In the genomic region with DNA sequence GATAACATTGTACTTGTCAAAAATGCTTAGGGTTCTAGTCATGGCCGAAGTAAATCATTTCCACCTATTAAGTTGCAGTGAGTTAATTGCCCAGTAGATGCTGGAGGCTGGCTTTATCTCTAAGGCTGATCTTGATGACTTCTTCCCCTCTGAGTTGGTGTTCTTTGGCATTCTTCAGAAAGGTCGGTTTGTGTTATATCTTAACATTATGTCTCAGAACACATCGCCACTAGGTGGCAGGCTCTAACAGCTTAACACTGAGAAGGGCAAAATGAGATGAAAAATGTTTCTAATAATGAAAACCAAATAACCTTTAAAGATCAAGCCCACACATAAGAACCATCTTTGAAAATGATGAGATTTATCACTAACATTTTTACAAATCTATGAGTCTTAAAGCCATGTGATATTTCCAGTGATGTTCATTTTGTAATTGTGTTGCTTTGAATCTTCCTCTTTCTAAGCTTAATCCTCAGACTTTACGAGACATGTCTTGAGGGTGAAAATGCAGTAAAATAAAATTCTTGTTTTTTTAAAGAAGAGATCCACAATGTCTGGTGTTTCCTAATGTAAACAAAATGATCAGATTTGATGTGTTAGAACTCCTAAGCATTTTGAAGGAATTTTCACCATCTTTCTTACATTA, we compare ENCODE assay signal across 8 cellular contexts. TPM values are rescaled to one million over a fixed set of nuclear protein-coding genes. Genes with fewer than 3 reads are reported as not detected.
A peak's percentile ranks its signal among the peaks of the same experiment; 100 is the strongest.
DNase-seq lines count a peak whose midpoint lies in the region; ATAC-seq and TF ChIP-seq lines count a peak whose summit lies in the region.

No MANE protein-coding gene starts in this region.

- no peak overlapping the region for H3K4me2 ChIP-seq in DOHH2 (ENCODE audit: low read length)
- no peak overlapping the region for H3K4me2 ChIP-seq in PC-3 (ENCODE audit: low read length)

- ATAC-seq in PC-3 (peak; percentile 83), omental fat pad (ENCODE audit: low FRiP score) (peak; percentile 66), GM21367 (IDR thresholded peaks at IDR 0.05; ENCODE audit: unreplicated experiment) (no peak)

- no peaks in the 10 kb centered on the region for H3K9me2 ChIP-seq in DOHH2 (replicated peaks; ENCODE audit: control insufficient read depth, low read length)
- H3K9me2 ChIP-seq in PC-3 (replicated peaks; ENCODE audit: low read length) = no peaks in the 10 kb centered on the region

- POLR2A ChIA-PET in PC-3 (lab: Charles Lee; ENCODE audit: unreplicated experiment) = no interaction called here

- H3K27ac ChIP-seq in DOHH2 (ENCODE audit: low read depth, low read length) (no peak overlapping the region), PC-3 (ENCODE audit: low read length) (no peak overlapping the region)

- H3K9ac ChIP-seq in PC-3 (ENCODE audit: low read length) = no peak overlapping the region

- H3K36me3 ChIP-seq in DOHH2 (ENCODE audit: control insufficient read depth, low read length) (peaks cover 73% of the 10 kb centered on the region), PC-3 (ENCODE audit: low read depth, low read length) (peaks cover 52% of the 10 kb centered on the region)

- TF ChIP-seq CTCF in DOHH2 (IDR thresholded peaks at IDR 0.05; ENCODE audit: low read depth, low read length, poor library complexity, severe bottlenecking) (peak; percentile 87), PC-3 (conservative IDR thresholded peaks at IDR 0.05; ENCODE audit: low read depth, low read length) (peak; percentile 97), fibroblast of pulmonary artery (IDR thresholded peaks at IDR 0.05; ENCODE audit: low read length, missing control alignments) (peak; percentile 81), omental fat pad (IDR thresholded peaks at IDR 0.05) (no peak)

- DNase-seq in HPDE6-E6E7 (ENCODE audit: extremely low spot score) = peak; percentile 19
- peak; percentile 85 for DNase-seq in PC-3
- peak; percentile 31 for DNase-seq in activated T-cell treated with anti-CD3 and anti-CD28 coated beads, Interleukin-2, amount 50 U/mL, for 1 hour
- DNase-seq in fibroblast of pulmonary artery (ENCODE audit: low read depth) = peak; percentile 79
- DNase-seq in omental fat pad (ENCODE audit: low spot score) = peak; percentile 77
- peak; percentile 56 for DNase-seq in ureter (ENCODE audit: low spot score)

- H3K9me3 ChIP-seq in DOHH2 (ENCODE audit: control insufficient read depth, insufficient read depth, low read length) (no peaks in the 10 kb centered on the region), PC-3 (ENCODE audit: low read length) (no peaks in the 10 kb centered on the region)

- H4K20me1 ChIP-seq in DOHH2 (ENCODE audit: control insufficient read depth, insufficient read depth, low read depth, low read length) = no peaks in the 10 kb centered on the region; the same call in 1 of the 2 replicates
- H4K20me1 ChIP-seq in PC-3 (ENCODE audit: low read length) = no peaks in the 10 kb centered on the region; the same call in 1 of the 2 replicates

- H3F3A ChIP-seq in DOHH2 (ENCODE audit: control insufficient read depth, insufficient read depth) = 0 out of 2 replicates have a peak, but pooled peaks cover 4% of the 10 kb centered on the region
- no peaks in the 10 kb centered on the region for H3F3A ChIP-seq in PC-3 (ENCODE audit: low read length, unreplicated experiment)

- no TSS peak for BruUV-seq in PC-3 (replicated peaks; lab: Mats Ljungman, UMichigan)

- intact Hi-C loops in PC-3 (cut with micrococcal nuclease) = loop anchor here (1.0 to 10.0 kb wide), 3 partner anchors 1008 to 1250 kb away; no protein-coding TSS in a partner anchor

- H3K79me2 ChIP-seq in DOHH2 (ENCODE audit: control insufficient read depth, low read length) (no peaks in the 10 kb centered on the region), PC-3 (ENCODE audit: low read length) (no peaks in the 10 kb centered on the region)

- CTCF ChIA-PET in PC-3 (lab: Charles Lee) = interaction anchor here (0.6 kb wide), 1 partner anchor 183 kb away, joined by 17 read pairs; no protein-coding TSS in a partner anchor

- no peak overlapping the region for H2AFZ ChIP-seq in PC-3 (ENCODE audit: low read length)

- H3K27me3 ChIP-seq in DOHH2 (ENCODE audit: control insufficient read depth, low read length) (no peaks in the 10 kb centered on the region), PC-3 (ENCODE audit: low read length) (no peaks in the 10 kb centered on the region)

- no peak overlapping the region for H3K4me3 ChIP-seq in DOHH2 (ENCODE audit: low read length)
- H3K4me3 ChIP-seq in PC-3 (ENCODE audit: low read length) = no peak overlapping the region
- H3K4me3 ChIP-seq in fibroblast of pulmonary artery (replicated peaks; ENCODE audit: low read depth, low read length) = no peak overlapping the region

- H3K4me1 ChIP-seq in DOHH2 (ENCODE audit: control insufficient read depth, low read length) = no peaks in the 10 kb centered on the region
- no peaks in the 10 kb centered on the region for H3K4me1 ChIP-seq in PC-3 (ENCODE audit: insufficient read depth, low read length)

RNA-seq across cellular contexts. Expression of a gene that starts 28.6 kb away (rescaled TPM):
- total RNA-seq in PC-3 (2014; rRNA removed) = 57.4 and 62.8 TPM in 2 replicates
- 10 to 100 TPM; 27.7 to 45.6 (median 29.6) TPM for total RNA-seq in omental fat pad
- total RNA-seq in ureter = 40.1 TPM

RNA-seq across cellular contexts. Expression of a gene that starts 32.3 kb away (rescaled TPM):
- total RNA-seq in PC-3 (2014; rRNA removed) (15.9 and 27.9 TPM in 2 replicates), omental fat pad (10 to 100 TPM; 35.5 to 47.4 (median 40.7) TPM), ureter (57.5 TPM)

Comparison
In these comparisons a context has a peak if more than half of its experiments do, and no peak if none do; other contexts are left out.
1. CTCF ChIP-seq: peak in DOHH2 (single experiment), PC-3 (single experiment) and fibroblast of pulmonary artery (single experiment); none in omental fat pad (0 of 3).
2. DNase-seq: peak in every context shown above with its lines; median percentile 85 in PC-3; 79 in fibroblast of pulmonary artery; 77 in omental fat pad; 56 in ureter; 31 in activated T-cell treated with anti-CD3 and anti-CD28 coated beads, Interleukin-2, amount 50 U/mL, for 1 hour; 19 in HPDE6-E6E7.